Comparison of ENCODE assay signal across 8 cellular contexts in the genomic region with DNA sequence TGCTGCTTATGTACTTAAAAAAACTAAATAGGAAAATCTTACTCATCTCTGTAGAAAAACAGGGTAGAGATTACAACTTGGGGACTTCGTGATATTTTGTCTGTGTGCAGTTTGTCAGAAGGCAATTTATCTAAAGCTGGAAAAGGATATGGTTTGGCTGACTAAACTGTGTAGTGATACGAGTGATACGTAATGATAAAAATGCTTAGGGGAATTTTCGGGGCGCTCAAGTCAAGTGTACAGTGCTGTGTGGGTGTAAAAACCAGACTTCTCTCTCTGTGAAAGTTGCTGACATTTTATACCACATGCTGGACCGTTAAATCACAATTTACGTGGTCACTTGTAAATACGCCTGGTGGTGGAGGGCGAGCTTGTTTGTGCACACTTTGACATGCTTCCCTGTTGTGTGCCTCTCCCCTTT.
DNase-seq lines count a peak whose midpoint lies in the region; ATAC-seq and TF ChIP-seq lines count a peak whose summit lies in the region.

No MANE protein-coding gene starts in this region.

- H3K27ac ChIP-seq in KOPT-K1 (ENCODE audit: low read depth, low read length, poor library complexity, severe bottlenecking) = peak overlapping the region; percentile 10
- no peak overlapping the region for H3K27ac ChIP-seq in duodenal mucosa (ENCODE audit: low read depth, low read length)
- no peak overlapping the region for H3K27ac ChIP-seq in vagina
- no peak overlapping the region for H3K27ac ChIP-seq in SK-N-SH (ENCODE audit: low read depth in 2 of 2, low read length in 1 of 2)

- peak; percentile 95 for ATAC-seq in GM21529 (IDR thresholded peaks at IDR 0.05; ENCODE audit: unreplicated experiment)

- no peak for TF ChIP-seq RAD21 in SK-N-SH (IDR thresholded peaks at IDR 0.05; ENCODE audit: low read length)

- H3K27me3 ChIP-seq in duodenal mucosa (ENCODE audit: control insufficient read depth in 1 of 2, insufficient read depth in 2 of 2, low read length in 2 of 2) (no peaks in the 10 kb centered on the region), vagina (no peaks in the 10 kb centered on the region), SK-N-SH (ENCODE audit: insufficient read depth) (peaks cover 3% of the 10 kb centered on the region; the same call in 1 of the 2 replicates)

- peak overlapping the region; percentile 16 to 31 for H3K9ac ChIP-seq in duodenal mucosa (ENCODE audit: low read depth in 1 of 2, low read length in 2 of 2)
- no peak overlapping the region for H3K9ac ChIP-seq in SK-N-SH

- DNase-seq in GM12865 (ENCODE audit: low read depth) = peak; percentile 87
- DNase-seq in middle frontal gyrus (ENCODE audit: extremely low spot score, low spot score) = no peak
- DNase-seq in vagina (ENCODE audit: extremely low spot score in 2 of 2) = no peak
- DNase-seq in NCI-H1436 treated with DMSO at 0.1 percent for 48 hours (lab: John Stamatoyannopoulos, UW) = no peak
- no peak for DNase-seq in SK-N-SH

- H2AFZ ChIP-seq in SK-N-SH (ENCODE audit: low read depth) = no peak overlapping the region

- H3F3A ChIP-seq in SK-N-SH (replicated peaks; ENCODE audit: insufficient read depth) = no peaks in the 10 kb centered on the region

- CTCF ChIA-PET in SK-N-SH (lab: Yijun Ruan, JAX) = no interaction called here

- POLR2A ChIA-PET in SK-N-SH (lab: Yijun Ruan, JAX) = no interaction called here

- TF ChIP-seq POLR2A in vagina (IDR thresholded peaks at IDR 0.05) = no peak

- H3K4me3 ChIP-seq in GM12865 (ENCODE audit: low read depth, low read length) = no peak overlapping the region
- H3K4me3 ChIP-seq in duodenal mucosa (ENCODE audit: low read depth in 1 of 2, low read length in 2 of 2) = no peak overlapping the region
- no peak overlapping the region for H3K4me3 ChIP-seq in vagina
- no peak overlapping the region for H3K4me3 ChIP-seq in SK-N-SH (ENCODE audit: low read depth in 2 of 2, low read length in 1 of 2)

- H3K9me2 ChIP-seq in SK-N-SH = no peaks in the 10 kb centered on the region

- WGBS in SK-N-SH (ENCODE audit: low lambda C conversion rate) = 89% methylated on average over 9 of the region's 9 CpGs

- H3K4me2 ChIP-seq in SK-N-SH = no peak overlapping the region

- TF ChIP-seq CTCF in GM12865 (IDR thresholded peaks at IDR 0.05; ENCODE audit: insufficient read depth, low read depth, low read length, missing control alignments) (no peak), vagina (IDR thresholded peaks at IDR 0.05) (no peak), SK-N-SH (IDR thresholded peaks at IDR 0.05) (no peak)

- H4K20me1 ChIP-seq in SK-N-SH (ENCODE audit: insufficient read depth) = no peaks in the 10 kb centered on the region

- H3K9me3 ChIP-seq in KOPT-K1 (ENCODE audit: insufficient read depth, low read length, poor library complexity, severe bottlenecking) (peaks cover 8% of the 10 kb centered on the region), duodenal mucosa (ENCODE audit: control insufficient read depth in 1 of 2, low read length in 2 of 2) (peaks cover 0 to 3% of the 10 kb centered on the region in 2 donors), vagina (no peaks in the 10 kb centered on the region), SK-N-SH (no peaks in the 10 kb centered on the region)

- H3K36me3 ChIP-seq in KOPT-K1 (ENCODE audit: insufficient read depth, low read length) = no peaks in the 10 kb centered on the region
- no peaks in the 10 kb centered on the region for H3K36me3 ChIP-seq in duodenal mucosa (ENCODE audit: control insufficient read depth in 1 of 2, insufficient read depth in 2 of 2, low read length in 2 of 2)
- H3K36me3 ChIP-seq in vagina = no peaks in the 10 kb centered on the region
- H3K36me3 ChIP-seq in SK-N-SH (replicated peaks in 1 of 2; ENCODE audit: control insufficient read depth in 1 of 2, insufficient read depth in 2 of 2, low read length in 1 of 2) = no peaks in the 10 kb centered on the region

- H3K4me1 ChIP-seq in duodenal mucosa (ENCODE audit: control insufficient read depth in 1 of 2, insufficient read depth in 2 of 2, low read length in 2 of 2) (no peaks in the 10 kb centered on the region), vagina (no peaks in the 10 kb centered on the region), SK-N-SH (ENCODE audit: control insufficient read depth in 1 of 2, insufficient read depth in 2 of 2, low read depth in 1 of 2, low read length in 1 of 2) (no peaks in the 10 kb centered on the region)

- TF ChIP-seq EP300 in SK-N-SH (IDR thresholded peaks at IDR 0.05; ENCODE audit: borderline replicate concordance in 1 of 2, low read depth in 1 of 2, low read length in 1 of 2) = no peak

- no peaks in the 10 kb centered on the region for H3K79me2 ChIP-seq in SK-N-SH (ENCODE audit: insufficient read depth)

- intact Hi-C loops in vagina (cut with DNase I) = no loop called here

TF ChIP-seq in SK-N-SH, 30 proteins besides CTCF, POLR2A, EP300 and RAD21:
- TF ChIP-seq FOSL2 (IDR thresholded peaks at IDR 0.05; ENCODE audit: borderline replicate concordance, low read depth) = no peak
- TF ChIP-seq FOXJ3 (CRISPR knock-in tag; IDR thresholded peaks at IDR 0.05) = no peak
- TF ChIP-seq POLR2AphosphoS5 (IDR thresholded peaks at IDR 0.05; ENCODE audit: low read depth, low read length) = no peak
- TF ChIP-seq YY1 (IDR thresholded peaks at IDR 0.05; ENCODE audit: low read depth) = no peak
